In genomic region chr6:28838634-28839442, GRCh38 we compare ENCODE assay signal across 8 cellular contexts.
A peak's percentile ranks its signal among the peaks of the same experiment; 100 is the strongest.
DNase-seq lines count a peak whose midpoint lies in the region; ATAC-seq and TF ChIP-seq lines count a peak whose summit lies in the region.

No MANE protein-coding gene starts in this region.

- POLR2A ChIA-PET in naive thymus-derived CD8-positive, alpha-beta T cell (lab: Charles Lee) = interaction anchor here (0.6 to 3.3 kb wide), 14 partner anchors 26 to 1360 kb away, joined by 3 to 41 read pairs (median 7); partner anchors contain the start of genes TRIM27 and ZNF311

- intact Hi-C loops in activated T-helper 1 cell treated with anti-CD3 and anti-CD28 coated beads, Interleukin-12 subunit alpha, Interleukin-12 subunit beta, Interleukin-2, Interleukin-4 antibody, amounts not matched to agents 30 ng/mL and 10 ng/mL and 1 ng/mL, durations not matched to agents 14 hours and 24 hours and 36 hours (cut with micrococcal nuclease) = loop anchor here (1.0 to 2.0 kb wide), 11 partner anchors 24 to 1360 kb away; no protein-coding TSS in a partner anchor

- H3K27me3 Mint-ChIP-seq in activated T-helper 1 cell treated with anti-CD3 and anti-CD28 coated beads, Interleukin-12 subunit alpha, Interleukin-12 subunit beta, Interleukin-2, Interleukin-4 antibody, amounts not matched to agents 30 ng/mL and 10 ng/mL and 1 ng/mL, durations not matched to agents 14 hours and 24 hours and 36 hours (ENCODE audit: insufficient read depth) = peaks cover 47% of the 10 kb centered on the region
- peaks cover 7 to 34% (median 13%) of the 10 kb centered on the region in 5 donors for H3K27me3 Mint-ChIP-seq in naive thymus-derived CD8-positive, alpha-beta T cell

- H3K27ac Mint-ChIP-seq in activated T-helper 1 cell treated with anti-CD3 and anti-CD28 coated beads, Interleukin-12 subunit alpha, Interleukin-12 subunit beta, Interleukin-2, Interleukin-4 antibody, amounts not matched to agents 30 ng/mL and 10 ng/mL and 1 ng/mL, durations not matched to agents 14 hours and 24 hours and 36 hours = peak overlapping the region; percentile 93
- peak overlapping the region; percentile 90 to 98 (median 92) for H3K27ac Mint-ChIP-seq in naive thymus-derived CD8-positive, alpha-beta T cell

- H3K4me1 Mint-ChIP-seq in activated T-helper 1 cell treated with anti-CD3 and anti-CD28 coated beads, Interleukin-12 subunit alpha, Interleukin-12 subunit beta, Interleukin-2, Interleukin-4 antibody, amounts not matched to agents 30 ng/mL and 10 ng/mL and 1 ng/mL, durations not matched to agents 14 hours and 24 hours and 36 hours (ENCODE audit: low read depth) = peaks cover 19% of the 10 kb centered on the region
- H3K4me1 Mint-ChIP-seq in naive thymus-derived CD8-positive, alpha-beta T cell = peaks cover 12 to 28% (median 19%) of the 10 kb centered on the region in 4 donors

- H3K4me3 ChIP-seq in fibroblast of mammary gland (ENCODE audit: control insufficient read depth, low read depth, low read length) = peak overlapping the region; percentile 93

- no peaks in the 10 kb centered on the region for H3K9me3 Mint-ChIP-seq in activated T-helper 1 cell treated with anti-CD3 and anti-CD28 coated beads, Interleukin-12 subunit alpha, Interleukin-12 subunit beta, Interleukin-2, Interleukin-4 antibody, amounts not matched to agents 30 ng/mL and 10 ng/mL and 1 ng/mL, durations not matched to agents 14 hours and 24 hours and 36 hours
- H3K9me3 Mint-ChIP-seq in naive thymus-derived CD8-positive, alpha-beta T cell = peaks cover 0 to 4% (median 0%) of the 10 kb centered on the region in 9 donors

- H3K4me3 Mint-ChIP-seq in activated T-helper 1 cell treated with anti-CD3 and anti-CD28 coated beads, Interleukin-12 subunit alpha, Interleukin-12 subunit beta, Interleukin-2, Interleukin-4 antibody, amounts not matched to agents 30 ng/mL and 10 ng/mL and 1 ng/mL, durations not matched to agents 14 hours and 24 hours and 36 hours = peak overlapping the region; percentile 96
- H3K4me3 Mint-ChIP-seq in naive thymus-derived CD8-positive, alpha-beta T cell = peak overlapping the region; percentile 92 to 99 (median 96)

- ATAC-seq in GM21825 (IDR thresholded peaks at IDR 0.05; ENCODE audit: unreplicated experiment) = peak; percentile 67
- ATAC-seq in naive thymus-derived CD8-positive, alpha-beta T cell = peak; percentile 74 to 76

- peaks cover 2% of the 10 kb centered on the region for H3K36me3 Mint-ChIP-seq in activated T-helper 1 cell treated with anti-CD3 and anti-CD28 coated beads, Interleukin-12 subunit alpha, Interleukin-12 subunit beta, Interleukin-2, Interleukin-4 antibody, amounts not matched to agents 30 ng/mL and 10 ng/mL and 1 ng/mL, durations not matched to agents 14 hours and 24 hours and 36 hours (ENCODE audit: low read depth)
- no peaks in the 10 kb centered on the region for H3K36me3 Mint-ChIP-seq in naive thymus-derived CD8-positive, alpha-beta T cell

- peak; percentile 58 for TF ChIP-seq CTCF in fibroblast of mammary gland (conservative IDR thresholded peaks at IDR 0.05; ENCODE audit: control insufficient read depth, insufficient read depth, low read depth, low read length)

- DNase-seq in DMS153 (lab: John Stamatoyannopoulos, UW) (peak; percentile 74), LHCN-M2 (ENCODE audit: low read depth) (peak; percentile 79), RPMI7951 (ENCODE audit: low read depth) (peak; percentile 79), fibroblast of mammary gland (ENCODE audit: low read depth) (peak; percentile 85)
- peak; percentile 76 for DNase-seq in activated T-helper 1 cell treated with anti-CD3 and anti-CD28 coated beads, Interleukin-12 subunit alpha, Interleukin-12 subunit beta, Interleukin-2, Interleukin-4 antibody, amounts not matched to agents 30 ng/mL and 10 ng/mL and 1 ng/mL, durations not matched to agents 14 hours and 24 hours and 36 hours (ENCODE audit: low spot score)
- DNase-seq in naive thymus-derived CD8-positive, alpha-beta T cell = peak; percentile 66 to 92 (median 81)
- DNase-seq in stimulated activated CD8-positive, alpha-beta memory T cell treated with anti-CD3 and anti-CD28 coated beads, Interleukin-7, amount 100 ng/mL, for 48 hours (ENCODE audit: extremely low read depth in 1 of 2, low read depth in 1 of 2) = peak; percentile 76 to 87

Comparison
In these comparisons a context has a peak if more than half of its experiments do, and no peak if none do; other contexts are left out.
1. Peak in every context shown above with its lines: DNase-seq, ATAC-seq and H3K4me3 ChIP-seq.